Comparison of ENCODE assay signal across 9 cellular contexts in genomic region chr11:3879216-3879966, GRCh38. TPM values are rescaled to one million over a fixed set of nuclear protein-coding genes. Genes with fewer than 3 reads are reported as not detected.
DNase-seq lines count a peak whose midpoint lies in the region; ATAC-seq and TF ChIP-seq lines count a peak whose summit lies in the region.
"Had no signal": no experiment of that assay in that cellular context is flagged by ENCODE, and none has a peak within 500 bp of the region (broad histone marks: within the 10 kb centered on the region; RNA-seq: fewer than 3 reads in every experiment).

No MANE protein-coding gene starts in this region.

- 58% methylated on average over 3 of the region's 4 CpGs for WGBS in esophagus muscularis mucosa

- no peak overlapping the region for H3K4me3 ChIP-seq in esophagus muscularis mucosa

- intact Hi-C loops in CD14-positive monocyte (cut with micrococcal nuclease): no loop called here
- intact Hi-C loops in esophagus muscularis mucosa (cut with DNase I): no loop called here

- peaks cover 0 to 2% (median 0%) of the 10 kb centered on the region in 3 donors for H3K27me3 Mint-ChIP-seq in CD14-positive monocyte (ENCODE audit: low read depth in 3 of 3)

- H3K9me3 ChIP-seq in esophagus muscularis mucosa: no peaks in the 10 kb centered on the region

- peaks cover 76% of the 10 kb centered on the region for H3K4me1 Mint-ChIP-seq in CD14-positive monocyte

- H3K27ac ChIP-seq in esophagus muscularis mucosa (replicated peaks in 1 of 4): peak overlapping the region in 3 of 4 donors; percentile 40 to 48 (median 42)

- ATAC-seq in GM19351 (IDR thresholded peaks at IDR 0.05; ENCODE audit: unreplicated experiment): peak; percentile 42
- peak; percentile 44 for ATAC-seq in HG03439 (IDR thresholded peaks at IDR 0.05; ENCODE audit: unreplicated experiment)

- H3K4me1 ChIP-seq in esophagus muscularis mucosa: peaks cover 20 to 64% (median 59%) of the 10 kb centered on the region in 4 donors

- in situ Hi-C loops in KBM-7 (cut with MboI; ENCODE audit: low pct_unique_long_range_greater_than_20kb, low sequenced_read_pairs): no loop called here

- peaks cover 0 to 5% of the 10 kb centered on the region in 2 donors for H3K36me3 Mint-ChIP-seq in CD14-positive monocyte

- peak overlapping the region in 1 of 2 donors; percentile 46 for H3K4me3 Mint-ChIP-seq in CD14-positive monocyte

- no peaks in the 10 kb centered on the region for H3K36me3 ChIP-seq in esophagus muscularis mucosa

- no peaks in the 10 kb centered on the region for H3K9me3 Mint-ChIP-seq in CD14-positive monocyte

- DNase-seq in CD14-positive monocyte (ENCODE audit: low spot score) (no peak), esophagus muscularis mucosa (ENCODE audit: extremely low spot score) (no peak), NCI-H1105 (lab: John Stamatoyannopoulos, UW) (no peak), NCI-H2196 treated with DMSO at 0.1 percent for 48 hours (lab: John Stamatoyannopoulos, UW; ENCODE audit: unreplicated experiment) (no peak), KBM-7 (no peak)
- no peak for DNase-seq in NK-92 treated with Interleukin-12 subunit alpha and Interleukin-12 subunit beta, amount 100 ng/mL, for 24 hours (lab: John Stamatoyannopoulos, UW)
- DNase-seq: GDM1 had no signal

- TF ChIP-seq CTCF in CD14-positive monocyte (IDR thresholded peaks at IDR 0.05) (no peak), esophagus muscularis mucosa (IDR thresholded peaks at IDR 0.05) (no peak)

- H3K27ac Mint-ChIP-seq in CD14-positive monocyte: peak overlapping the region; percentile 26 to 96 (median 76)

- TF ChIP-seq EP300 in esophagus muscularis mucosa (IDR thresholded peaks at IDR 0.05): no peak

- no peaks in the 10 kb centered on the region for H3K27me3 ChIP-seq in esophagus muscularis mucosa

- no peak for TF ChIP-seq POLR2A in esophagus muscularis mucosa (IDR thresholded peaks at IDR 0.05; ENCODE audit: low read depth)

RNA-seq across cellular contexts. Expression of gene STIM1, which starts 23.9 kb away (rescaled TPM):
- 10 to 100 TPM; 14.0 to 21.0 TPM for polyA plus RNA-seq in CD14-positive monocyte
- 100 to 1,000 TPM in 2 of 4 donors, 10 to 100 TPM in 2; 65.2 to 150 (median 92.6) TPM for total RNA-seq in esophagus muscularis mucosa

RNA-seq across cellular contexts. Expression of gene RHOG, which starts 38.6 kb away (rescaled TPM):
- polyA plus RNA-seq in CD14-positive monocyte: 100 to 1,000 TPM; 315 to 458 TPM
- 10 to 100 TPM; 53.6 to 75.5 (median 59.4) TPM for total RNA-seq in esophagus muscularis mucosa
